ENCODE assay signal across 20 cellular contexts in genomic region chr5:91206734-91207133, GRCh38.
DNase-seq lines count a peak whose midpoint lies in the region; ATAC-seq and TF ChIP-seq lines count a peak whose summit lies in the region.
"Had no signal": no experiment of that assay in that cellular context is flagged by ENCODE, and none has a peak within 500 bp of the region (broad histone marks: within the 10 kb centered on the region; RNA-seq: fewer than 3 reads in every experiment).

No MANE protein-coding gene starts in this region.

- no peak for TF ChIP-seq POLR2A in breast epithelium (IDR thresholded peaks at IDR 0.05)
- TF ChIP-seq POLR2A in erythroblast (IDR thresholded peaks at IDR 0.05; ENCODE audit: low read length) = no peak

- H3K36me3 Mint-ChIP-seq in MCF 10A (ENCODE audit: insufficient read depth, unreplicated experiment) = no peaks in the 10 kb centered on the region
- H3K36me3 Mint-ChIP-seq: activated naive CD4-positive, alpha-beta T cell treated with anti-CD3 and anti-CD28 coated beads, Interleukin-2, amount 10 ng/mL, durations not matched to agents 7 days and 5 days; mesothelial cell of epicardium had no signal

- no peak for TF ChIP-seq CTCF in MCF 10A (IDR thresholded peaks at IDR 0.05; ENCODE audit: unreplicated experiment)
- TF ChIP-seq CTCF in breast epithelium (IDR thresholded peaks at IDR 0.05) = no peak
- no peak for TF ChIP-seq CTCF in astrocyte of the spinal cord (IDR thresholded peaks at IDR 0.05; ENCODE audit: low read depth, low read length)
- no peak for TF ChIP-seq CTCF in fibroblast of the aortic adventitia (IDR thresholded peaks at IDR 0.05; ENCODE audit: insufficient read depth, low read length)

- H3K4me1 Mint-ChIP-seq in MCF 10A (ENCODE audit: insufficient read depth, unreplicated experiment) = no peaks in the 10 kb centered on the region
- H3K4me1 Mint-ChIP-seq: activated naive CD4-positive, alpha-beta T cell treated with anti-CD3 and anti-CD28 coated beads, Interleukin-2, amount 10 ng/mL, durations not matched to agents 7 days and 5 days; mesothelial cell of epicardium; neural crest cell had no signal

- H3K4me1 ChIP-seq in breast epithelium = peaks cover 0 to under 1% of the 10 kb centered on the region in 2 donors
- H3K4me1 ChIP-seq: SJCRH30 had no signal

- POLR2A ChIA-PET in MCF 10A (lab: Yijun Ruan, JAX) = interaction anchor here (0.7 to 1.0 kb wide), 4 partner anchors 8 to 105 kb away, joined by 3 to 4 read pairs (median 3); no protein-coding TSS in a partner anchor

- in situ Hi-C loops in astrocyte of the spinal cord (cut with HindIII; ENCODE audit: low sequenced_read_pairs) = no loop called here

- H3K27ac ChIP-seq in breast epithelium = no peak overlapping the region
- H3K27ac ChIP-seq: cardiac muscle cell, right atrium auricular region, SJCRH30, thyroid gland had no signal

- no peaks in the 10 kb centered on the region for H3K9me3 Mint-ChIP-seq in MCF 10A (ENCODE audit: unreplicated experiment)
- H3K9me3 Mint-ChIP-seq: activated naive CD4-positive, alpha-beta T cell treated with anti-CD3 and anti-CD28 coated beads, Interleukin-2, amount 10 ng/mL, durations not matched to agents 7 days and 5 days; mesothelial cell of epicardium; neural crest cell had no signal

- intact Hi-C loops in MCF 10A (cut with micrococcal nuclease) = no loop called here
- intact Hi-C loops in breast epithelium (cut with DNase I; ENCODE audit: low total_unique reads) = no loop called here

- H3K9me3 ChIP-seq in breast epithelium = no peaks in the 10 kb centered on the region
- H3K9me3 ChIP-seq: right atrium auricular region, SJCRH30, thyroid gland had no signal

- CTCF ChIA-PET in MCF 10A (lab: Yijun Ruan, JAX) = interaction anchor here (0.6 to 0.7 kb wide), 3 partner anchors 11 to 411 kb away, joined by 3 to 5 read pairs (median 3); no protein-coding TSS in a partner anchor

- no peak for ATAC-seq in HG02642 (IDR thresholded peaks at IDR 0.05; ENCODE audit: poor library complexity, unreplicated experiment)

- H3K27ac Mint-ChIP-seq in MCF 10A (ENCODE audit: low read depth, unreplicated experiment) = no peak overlapping the region
- H3K27ac Mint-ChIP-seq: activated naive CD4-positive, alpha-beta T cell treated with anti-CD3 and anti-CD28 coated beads, Interleukin-2, amount 10 ng/mL, durations not matched to agents 7 days and 5 days; mesothelial cell of epicardium had no signal

- H3K36me3 ChIP-seq in breast epithelium = no peaks in the 10 kb centered on the region
- H3K36me3 ChIP-seq: cardiac muscle cell, right atrium auricular region, SJCRH30, thyroid gland had no signal

- DNase-seq in MCF 10A (ENCODE audit: unreplicated experiment) = peak; percentile 51
- no peak for DNase-seq in breast epithelium (ENCODE audit: low spot score in 2 of 2)
- peak; percentile 72 for DNase-seq in astrocyte of the spinal cord (ENCODE audit: low read depth, low spot score)
- DNase-seq in fibroblast of the aortic adventitia (ENCODE audit: low read depth) = peak; percentile 72
- no peak for DNase-seq in retina
- no peak for DNase-seq in NCI-H2107 (lab: John Stamatoyannopoulos, UW)
- DNase-seq in erythroblast (lab: John Stamatoyannopoulos, UW) = no peak
- DNase-seq: activated naive CD4-positive, alpha-beta T cell treated with anti-CD3 and anti-CD28 coated beads, Interleukin-2, amount 10 ng/mL, durations not matched to agents 7 days and 5 days; effector CD8-positive, alpha-beta T cell; NCI-H1105; SJCRH30; stimulated activated CD4-positive, alpha-beta T cell treated with anti-CD3 and anti-CD28 coated beads, Interleukin-2, amount 100 ng/mL, for 48 hours; stimulated activated CD8-positive, alpha-beta memory T cell treated with anti-CD3 and anti-CD28 coated beads, Interleukin-4, amount 100 ng/mL, for 48 hours; T-helper 9 cell; thyroid gland had no signal

- H3K27me3 Mint-ChIP-seq in MCF 10A (ENCODE audit: insufficient read depth, unreplicated experiment) = no peaks in the 10 kb centered on the region

- BruUV-seq in MCF 10A (replicated peaks; lab: Mats Ljungman, UMichigan) = no TSS peak

- H3K4me3 Mint-ChIP-seq in MCF 10A (ENCODE audit: unreplicated experiment) = no peak overlapping the region
- H3K4me3 Mint-ChIP-seq: activated naive CD4-positive, alpha-beta T cell treated with anti-CD3 and anti-CD28 coated beads, Interleukin-2, amount 10 ng/mL, durations not matched to agents 7 days and 5 days; mesothelial cell of epicardium; neural crest cell had no signal

- no peaks in the 10 kb centered on the region for H3K27me3 ChIP-seq in breast epithelium
- H3K27me3 ChIP-seq: cardiac muscle cell, right atrium auricular region, SJCRH30, thyroid gland had no signal

- H3K4me3 ChIP-seq in breast epithelium (no peak overlapping the region), astrocyte of the spinal cord (ENCODE audit: low read depth, low read length) (no peak overlapping the region), fibroblast of the aortic adventitia (ENCODE audit: low read depth, low read length) (no peak overlapping the region)
- H3K4me3 ChIP-seq: cardiac muscle cell, right atrium auricular region, SJCRH30, thyroid gland had no signal

Comparison
In these comparisons a context has a peak if more than half of its experiments do, and no peak if none do; other contexts are left out.
1. DNase-seq: peak in MCF 10A (single experiment), astrocyte of the spinal cord (single experiment) and fibroblast of the aortic adventitia (single experiment); none in breast epithelium (0 of 2), retina (single experiment), NCI-H2107 (single experiment) and erythroblast (0 of 2).